Comparison of ENCODE assay signal across 11 cellular contexts in genomic region chr12:65252515-65252914, GRCh38.
"Had no signal": no experiment of that assay in that cellular context is flagged by ENCODE, and none has a peak within 500 bp of the region (broad histone marks: within the 10 kb centered on the region; RNA-seq: fewer than 3 reads in every experiment).

No MANE protein-coding gene starts in this region.

- H3K4me1 ChIP-seq: HAP-1 had no signal

- H3K27ac ChIP-seq: GM23248 had no signal

- H3K4me1 Mint-ChIP-seq: H9 had no signal

- H3K9me3 Mint-ChIP-seq: GM23338, H9, HFFc6 had no signal

- H3K4me2 ChIP-seq: GM23338 had no signal

- H3K9me3 ChIP-seq: HAP-1 had no signal

- H3K4me3 Mint-ChIP-seq: GM23338, H9, HFFc6 had no signal

- H2AFZ ChIP-seq: GM23248, GM23338 had no signal

- H3K36me3 ChIP-seq: HAP-1 had no signal

- DNase-seq: GM23248, GOT3, H7, H9, HCEC 1CT, HFFc6 had no signal

- FAIRE-seq: H1, H54 had no signal

- H3K4me3 ChIP-seq: GM23248, GM23338, HAP-1 had no signal

- ATAC-seq: GM23338, HCT116 had no signal

- H3K9ac ChIP-seq: GM23248 had no signal

- H3K27ac Mint-ChIP-seq: GM23338, H9, HFFc6 had no signal
